In the genomic region with DNA sequence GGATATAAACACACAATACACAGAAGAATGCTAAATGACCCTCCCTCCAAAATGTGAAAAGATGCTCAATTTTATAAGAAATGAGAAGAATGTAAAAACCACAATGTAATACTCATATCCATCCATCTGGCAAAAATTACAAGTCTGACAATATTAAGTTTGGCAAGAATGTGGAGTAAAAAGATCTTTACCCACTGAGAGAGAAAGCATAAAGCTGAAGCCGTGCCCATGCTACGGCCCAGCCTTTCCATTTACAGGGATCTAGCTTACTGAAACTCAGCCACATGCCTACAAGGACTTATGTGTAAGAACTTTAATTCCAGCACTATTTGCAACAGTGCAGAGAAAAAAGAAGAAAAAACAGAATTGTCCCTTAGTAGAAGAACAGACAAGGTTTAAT, we compare ENCODE assay signal across 24 cellular contexts. TPM values are rescaled to one million over a fixed set of nuclear protein-coding genes. Genes with fewer than 3 reads are reported as not detected.
"Had no signal": no experiment of that assay in that cellular context is flagged by ENCODE, and none has a peak within 500 bp of the region (broad histone marks: within the 10 kb centered on the region; RNA-seq: fewer than 3 reads in every experiment).

No MANE protein-coding gene starts in this region.

- H3K27me3 ChIP-seq: breast epithelium, gastroesophageal sphincter, right lobe of liver, stomach, transverse colon had no signal

- H3K27ac ChIP-seq: breast epithelium, gastroesophageal sphincter, right lobe of liver, stomach, transverse colon had no signal

- H3K4me1 ChIP-seq: breast epithelium, gastroesophageal sphincter had no signal

- H3K4me2 ChIP-seq: smooth muscle cell had no signal

- H3K9me3 ChIP-seq: breast epithelium, gastroesophageal sphincter, right lobe of liver, stomach, transverse colon had no signal

- H3K4me3 ChIP-seq: breast epithelium, gastroesophageal sphincter, right lobe of liver, smooth muscle cell, stomach, transverse colon had no signal

- DNase-seq: activated CD4-positive, alpha-beta memory T cell treated with anti-CD3 and anti-CD28 coated beads for 36 hours; activated CD4-positive, alpha-beta T cell treated with anti-CD3 and anti-CD28 coated beads for 4 hours; activated CD8-positive, alpha-beta memory T cell treated with anti-CD3 and anti-CD28 coated beads, Interleukin-2, amount 10 ng/mL, durations not matched to agents 7 days and 5 days; activated gamma-delta T cell treated with Interleukin-2 at 50 U/mL for 16 hours; activated T-cell treated with anti-CD3 and anti-CD28 coated beads for 4 hours; cerebellar nuclear complex; cortex of kidney; head of caudate nucleus; islet precursor cell; left colon; naive B cell; occipital lobe; posterior cingulate gyrus; right lobe of liver; stimulated activated CD4-positive, alpha-beta T cell treated with anti-CD3 and anti-CD28 coated beads, Interleukin-15, amount 100 ng/mL, for 24 hours; stomach; T1000; transverse colon had no signal

RNA-seq across cellular contexts. Expression of gene GP5, which starts 44.8 kb away (rescaled TPM):
- total RNA-seq: epithelial cell of proximal tubule, left colon, mesenteric fat pad, neural crest cell, occipital lobe, smooth muscle cell, transverse colon had no signal
- polyA plus RNA-seq: smooth muscle cell, stomach had no signal
